In genomic region chr9:128406848-128407391, GRCh38 we compare ENCODE assay signal across 1 cellular context.
TF ChIP-seq lines count a peak whose summit lies in the region.

No MANE protein-coding gene starts in this region.

TF ChIP-seq in H1, 55 proteins besides CTCF, POLR2A, EP300 and RAD21:
- TF ChIP-seq CHD1 (IDR thresholded peaks at IDR 0.05; ENCODE audit: low read depth, low read length) (no peak), EZH2 (IDR thresholded peaks at IDR 0.05; ENCODE audit: low read depth, low read length, severe bottlenecking) (no peak), TEAD4 (IDR thresholded peaks at IDR 0.05; ENCODE audit: low read depth, low read length) (0 out of 2 replicates have a peak, but pooled peaks have one; percentile 61), TCF12 (IDR thresholded peaks at IDR 0.05; ENCODE audit: low read depth, low read length) (no peak), CHD2 (IDR thresholded peaks at IDR 0.05; ENCODE audit: low read length) (no peak), KDM1A (IDR thresholded peaks at IDR 0.05; ENCODE audit: borderline replicate concordance, low read length) (peak; percentile 48; the same call in 1 of the 2 replicates)
TF ChIP-seq in H1: peak in this region for 2.
